ENCODE assay signal across 2 cellular contexts in genomic region chr19:46762245-46762890, GRCh38.
TF ChIP-seq lines count a peak whose summit lies in the region.

No MANE protein-coding gene starts in this region.

TF ChIP-seq in IMR-90, 13 proteins besides CTCF, POLR2A, EP300 and RAD21:
- TF ChIP-seq SMC3 (IDR thresholded peaks at IDR 0.05; ENCODE audit: low read depth, low read length) = no peak
- TF ChIP-seq ELK1 (IDR thresholded peaks at IDR 0.05; ENCODE audit: borderline replicate concordance, low read depth, low read length) = no peak
- no peak for TF ChIP-seq RCOR1 (IDR thresholded peaks at IDR 0.05; ENCODE audit: insufficient replicate concordance, low read length)

TF ChIP-seq in K562, 482 proteins besides CTCF, POLR2A, EP300 and RAD21:
- TF ChIP-seq POLR2G (IDR thresholded peaks at IDR 0.05; ENCODE audit: low read depth, low read length) = no peak
- TF ChIP-seq PML (IDR thresholded peaks at IDR 0.05; ENCODE audit: low read length) = no peak
- no peak for TF ChIP-seq ZBTB2 (IDR thresholded peaks at IDR 0.05)
- no peak for TF ChIP-seq DEAF1 (CRISPR knock-in tag; IDR thresholded peaks at IDR 0.05)
- no peak for TF ChIP-seq NCOA6 (IDR thresholded peaks at IDR 0.05)
- no peak for TF ChIP-seq TOE1 (IDR thresholded peaks at IDR 0.05; ENCODE audit: borderline replicate concordance)
- TF ChIP-seq TOE1 (CRISPR knock-in tag; IDR thresholded peaks at IDR 0.05; ENCODE audit: borderline replicate concordance, low read depth) = no peak
- no peak for TF ChIP-seq PPARD (CRISPR knock-in tag; IDR thresholded peaks at IDR 0.05)
- no peak for TF ChIP-seq CREB1 (IDR thresholded peaks at IDR 0.05)
- TF ChIP-seq CREB1 (CRISPR knock-in tag; IDR thresholded peaks at IDR 0.05) = no peak
- TF ChIP-seq ATF6 (CRISPR knock-in tag; IDR thresholded peaks at IDR 0.05) = no peak
- TF ChIP-seq U2AF2 (optimal IDR thresholded peaks at IDR 0.05; ENCODE audit: low read depth, low read length) = no peak
- TF ChIP-seq NFRKB (IDR thresholded peaks at IDR 0.05; ENCODE audit: low read depth) = no peak
- TF ChIP-seq NFXL1 (CRISPR knock-in tag; IDR thresholded peaks at IDR 0.05) = no peak
- no peak for TF ChIP-seq SRSF7 (optimal IDR thresholded peaks at IDR 0.05; ENCODE audit: low read depth, low read length)
- TF ChIP-seq NFIC (IDR thresholded peaks at IDR 0.05) = no peak
- no peak for TF ChIP-seq E2F6 (IDR thresholded peaks at IDR 0.05; ENCODE audit: borderline replicate concordance in 1 of 2, extremely low read depth in 1 of 2, insufficient read depth in 1 of 2, insufficient read length in 1 of 2, low read depth in 1 of 2, low read length in 1 of 2, poor library complexity in 1 of 2, severe bottlenecking in 1 of 2)
